17 cellular contexts compared by ENCODE assay signal in the genomic region with DNA sequence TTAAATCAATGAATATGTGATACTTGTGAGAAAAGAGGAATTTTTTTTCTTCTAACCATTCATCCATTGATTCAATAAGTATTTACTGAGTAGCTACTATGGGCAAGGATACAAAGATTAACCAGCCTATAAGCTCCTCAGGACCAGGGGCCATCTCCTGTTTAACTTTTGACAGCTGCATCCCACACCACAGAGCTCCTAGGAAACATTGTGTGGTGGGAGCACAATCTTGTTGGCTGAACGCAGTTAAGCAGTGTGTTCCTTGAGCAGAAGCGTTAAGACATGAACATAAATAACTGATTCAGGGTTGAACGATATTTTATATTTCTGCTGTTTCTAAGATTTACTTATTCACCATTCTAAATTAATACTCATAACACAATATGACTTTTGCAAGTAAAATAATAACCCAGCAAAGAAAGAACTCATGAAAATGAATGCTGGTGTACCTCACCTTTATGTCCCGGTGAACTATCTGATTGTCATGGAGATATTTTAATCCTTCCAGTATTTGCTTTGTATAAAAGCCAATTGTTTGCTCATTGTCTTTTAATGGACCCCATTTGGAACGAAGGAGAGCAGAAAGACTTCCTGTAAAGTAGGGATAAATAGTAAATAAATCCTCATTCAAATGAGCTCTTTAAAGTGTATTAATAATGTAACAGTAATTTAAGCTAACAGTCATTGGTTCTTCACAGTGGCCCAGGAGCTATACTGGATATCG.
DNase-seq lines count a peak whose midpoint lies in the region; ATAC-seq, FAIRE-seq and TF ChIP-seq lines count a peak whose summit lies in the region.
"Had no signal": no experiment of that assay in that cellular context is flagged by ENCODE, and none has a peak within 500 bp of the region (broad histone marks: within the 10 kb centered on the region; RNA-seq: fewer than 3 reads in every experiment).

No MANE protein-coding gene starts in this region.

- TF ChIP-seq CTCF in Calu3 (IDR thresholded peaks at IDR 0.05; ENCODE audit: unreplicated experiment), result no peak
- no peak for TF ChIP-seq CTCF in brain microvascular endothelial cell (IDR thresholded peaks at IDR 0.05; ENCODE audit: low read depth, low read length, missing control alignments)
- no peak for TF ChIP-seq CTCF in osteocyte (IDR thresholded peaks at IDR 0.05)
- no peak for TF ChIP-seq CTCF in stomach (IDR thresholded peaks at IDR 0.05)
- TF ChIP-seq CTCF in HepG2 (CRISPR knock-in tag; IDR thresholded peaks at IDR 0.05), result no peak

- BruUV-seq in Calu3 (replicated peaks; lab: Mats Ljungman, UMichigan) (no TSS peak), HepG2 (replicated peaks; lab: Mats Ljungman, UMichigan) (no TSS peak)

- no peak overlapping the region for H2AFZ ChIP-seq in HepG2 (ENCODE audit: low read length)

- CTCF ChIA-PET in Calu3 (lab: Charles Lee) (interaction anchor here (1.2 to 1.6 kb wide), 2 partner anchors 19 to 28 kb away, joined by 3 to 4 read pairs; no protein-coding TSS in a partner anchor), HepG2 (lab: Yijun Ruan, JAX; ENCODE audit: low intra/inter-chr PET ratio, low total read pairs) (no interaction called here)

- H3K9me3 Mint-ChIP-seq in Calu3 (ENCODE audit: low read depth, unreplicated experiment), result no peaks in the 10 kb centered on the region
- no peaks in the 10 kb centered on the region for H3K9me3 Mint-ChIP-seq in osteocyte (ENCODE audit: unreplicated experiment)
- H3K9me3 Mint-ChIP-seq: CD8-positive, alpha-beta T cell; IgD-negative memory B cell had no signal

- TF ChIP-seq EP300 in stomach (IDR thresholded peaks at IDR 0.05), result no peak
- TF ChIP-seq EP300 in HepG2 (IDR thresholded peaks at IDR 0.05; ENCODE audit: low read depth in 2 of 2, low read length in 2 of 2), result no peak
- TF ChIP-seq EP300 in HepG2 (CRISPR knock-in tag; IDR thresholded peaks at IDR 0.05; ENCODE audit: borderline replicate concordance), result no peak

- H4K20me1 ChIP-seq in HepG2 (ENCODE audit: insufficient read depth, low read length), result no peaks in the 10 kb centered on the region
- H4K20me1 ChIP-seq: BLaER1 had no signal

- H3K9me3 ChIP-seq in HUES48 (ENCODE audit: control insufficient read depth, insufficient read depth, low read length), result no peaks in the 10 kb centered on the region
- no peaks in the 10 kb centered on the region for H3K9me3 ChIP-seq in stomach
- H3K9me3 ChIP-seq in HepG2 (ENCODE audit: low read length), result no peaks in the 10 kb centered on the region
- H3K9me3 ChIP-seq: BLaER1 had no signal

- H3K9ac ChIP-seq in HUES48 (ENCODE audit: low read depth, low read length) (no peak overlapping the region), HepG2 (ENCODE audit: insufficient read depth, low read depth, low read length) (no peak overlapping the region)
- H3K9ac ChIP-seq: BLaER1 had no signal

- H3K4me1 Mint-ChIP-seq in Calu3 (ENCODE audit: low read depth, unreplicated experiment) (peaks cover 39% of the 10 kb centered on the region), osteocyte (ENCODE audit: unreplicated experiment) (peaks cover 58% of the 10 kb centered on the region)

- H3K27me3 ChIP-seq in HUES48 (ENCODE audit: control insufficient read depth, insufficient read depth, low read length) (no peaks in the 10 kb centered on the region), brain microvascular endothelial cell (replicated peaks) (no peaks in the 10 kb centered on the region), stomach (no peaks in the 10 kb centered on the region), HepG2 (ENCODE audit: control insufficient read depth in 1 of 2, insufficient read depth in 2 of 2, low read length in 2 of 2) (no peaks in the 10 kb centered on the region)
- H3K27me3 ChIP-seq: BLaER1 had no signal

- H3K4me2 ChIP-seq in HepG2 (ENCODE audit: low read depth, low read length), result no peak overlapping the region
- H3K4me2 ChIP-seq: BLaER1 had no signal

- H3K27ac ChIP-seq in HUES48 (ENCODE audit: low read depth, low read length), result peak overlapping the region; percentile 88
- H3K27ac ChIP-seq in brain microvascular endothelial cell, result peak overlapping the region; percentile 6
- peak overlapping the region in 1 of 5 donors; percentile 2 for H3K27ac ChIP-seq in stomach
- H3K27ac ChIP-seq in HepG2 (ENCODE audit: extremely low read length, insufficient read depth, low read length), result no peak overlapping the region
- H3K27ac ChIP-seq: BLaER1 had no signal

- intact Hi-C loops in Calu3 (cut with micrococcal nuclease; ENCODE audit: unreplicated experiment), result no loop called here
- intact Hi-C loops in stomach (cut with DNase I; ENCODE audit: low total_unique reads), result no loop called here
- intact Hi-C loops in HepG2 (cut with micrococcal nuclease; ENCODE audit: unreplicated experiment), result no loop called here

- in situ Hi-C loops in brain microvascular endothelial cell (cut with HindIII; ENCODE audit: low pct_ligation_motif_present, low sequenced_read_pairs), result no loop called here
- in situ Hi-C loops in HepG2 (cut with HindIII; ENCODE audit: extremely low pct_ligation_motif_present, low pct_unique_long_range_greater_than_20kb), result no loop called here

- no peak for TF ChIP-seq RAD21 in HepG2 (CRISPR knock-in tag; IDR thresholded peaks at IDR 0.05)

- H3K4me3 Mint-ChIP-seq in Calu3 (ENCODE audit: low read depth, unreplicated experiment), result no peak overlapping the region
- H3K4me3 Mint-ChIP-seq in osteocyte (ENCODE audit: unreplicated experiment), result no peak overlapping the region
- H3K4me3 Mint-ChIP-seq: CD8-positive, alpha-beta T cell; IgD-negative memory B cell had no signal

- no peak for DNase-seq in Calu3
- DNase-seq in brain microvascular endothelial cell, result no peak
- DNase-seq in osteocyte (ENCODE audit: extremely low spot score, unreplicated experiment), result no peak
- DNase-seq in stomach, result no peak
- no peak for DNase-seq in HepG2 (ENCODE audit: low spot score)
- DNase-seq: CD8-positive, alpha-beta T cell; DMS79 treated with DMSO at 0.1 percent for 48 hours; Kasumi-1; NCI-H1105; NCI-H187; NCI-H526 treated with DMSO at 0.1 percent for 48 hours; RPMI8226; SIG-M5 had no signal

- no peak for FAIRE-seq in HepG2 (lab: Jason Lieb, UNC)

- no peaks in the 10 kb centered on the region for H3K79me2 ChIP-seq in HepG2 (ENCODE audit: insufficient read depth, low read length)

- H3K36me3 ChIP-seq in HUES48 (ENCODE audit: control insufficient read depth, insufficient read depth, low read length) (no peaks in the 10 kb centered on the region), brain microvascular endothelial cell (replicated peaks) (no peaks in the 10 kb centered on the region), stomach (peaks cover 0 to 30% (median 20%) of the 10 kb centered on the region in 4 donors), HepG2 (replicated peaks in 1 of 2; ENCODE audit: control insufficient read depth in 1 of 2, insufficient read depth in 2 of 2, low read length in 2 of 2) (no peaks in the 10 kb centered on the region)
- H3K36me3 ChIP-seq: BLaER1 had no signal

- TF ChIP-seq POLR2A in stomach (IDR thresholded peaks at IDR 0.05), result no peak
- no peak for TF ChIP-seq POLR2A in HepG2 (IDR thresholded peaks at IDR 0.05; ENCODE audit: insufficient read depth in 1 of 2, low read depth in 2 of 2, low read length in 2 of 2)

- no peaks in the 10 kb centered on the region for H3K27me3 Mint-ChIP-seq in Calu3 (ENCODE audit: unreplicated experiment)
- H3K27me3 Mint-ChIP-seq in osteocyte (ENCODE audit: unreplicated experiment), result no peaks in the 10 kb centered on the region
- H3K27me3 Mint-ChIP-seq: IgD-negative memory B cell had no signal

- peak overlapping the region; percentile 15 for H3K4me3 ChIP-seq in HUES48 (ENCODE audit: low read depth, low read length)
- no peak overlapping the region for H3K4me3 ChIP-seq in brain microvascular endothelial cell (ENCODE audit: low read depth, low read length)
- H3K4me3 ChIP-seq in stomach, result no peak overlapping the region
- H3K4me3 ChIP-seq in HepG2 (replicated peaks in 1 of 3; ENCODE audit: insufficient read depth in 1 of 3, low read depth in 2 of 3, low read length in 3 of 3), result no peak overlapping the region
- H3K4me3 ChIP-seq: BLaER1 had no signal

- POLR2A ChIA-PET in HepG2 (lab: Yijun Ruan, JAX), result no interaction called here

- H3K27ac Mint-ChIP-seq in Calu3 (ENCODE audit: unreplicated experiment), result peak overlapping the region; percentile 5
- peak overlapping the region; percentile 3 for H3K27ac Mint-ChIP-seq in osteocyte (ENCODE audit: unreplicated experiment)
- H3K27ac Mint-ChIP-seq: CD8-positive, alpha-beta T cell; IgD-negative memory B cell had no signal

- H3K4me1 ChIP-seq in HUES48 (ENCODE audit: control insufficient read depth, insufficient read depth, low read length) (peaks cover 49% of the 10 kb centered on the region), stomach (peaks cover 18 to 35% (median 30%) of the 10 kb centered on the region in 4 donors), HepG2 (ENCODE audit: insufficient read depth, low read length) (no peaks in the 10 kb centered on the region)

- H3K36me3 Mint-ChIP-seq in Calu3 (ENCODE audit: insufficient read depth, unreplicated experiment) (peaks cover 18% of the 10 kb centered on the region), osteocyte (ENCODE audit: unreplicated experiment) (no peaks in the 10 kb centered on the region)

- ATAC-seq in GM21447 (IDR thresholded peaks at IDR 0.05; ENCODE audit: unreplicated experiment), result no peak
- ATAC-seq in HepG2, result no peak
- ATAC-seq: CD8-positive, alpha-beta T cell had no signal

- WGBS in stomach, 5 donors, result 63 to 78% (median 71%) methylated on average over 6 of the region's 6 CpGs
- WGBS in HepG2 (ENCODE audit: low lambda C conversion rate), result 14% methylated on average over 6 of the region's 6 CpGs

TF ChIP-seq in HepG2, 621 proteins besides CTCF, POLR2A, EP300 and RAD21 (continues in another document):
- TF ChIP-seq FOXC1 (CRISPR knock-in tag; IDR thresholded peaks at IDR 0.05; ENCODE audit: borderline replicate concordance) (no peak), FOXJ3 (CRISPR knock-in tag; IDR thresholded peaks at IDR 0.05; ENCODE audit: borderline replicate concordance) (no peak), HNRNPK (IDR thresholded peaks at IDR 0.05; ENCODE audit: low read depth, low read length, poor library complexity, severe bottlenecking) (no peak), TERF1 (CRISPR knock-in tag; IDR thresholded peaks at IDR 0.05) (no peak), AKAP8 (CRISPR knock-in tag; IDR thresholded peaks at IDR 0.05) (no peak), MAFF (IDR thresholded peaks at IDR 0.05; ENCODE audit: low read depth, low read length) (no peak), SKI (IDR thresholded peaks at IDR 0.05; ENCODE audit: partially characterized antibody) (no peak)
